Comparison of ENCODE assay signal across 1 cellular context in genomic region chr16:3003582-3004270, GRCh38.
A peak's percentile ranks its signal among the peaks of the same experiment; 100 is the strongest.
TF ChIP-seq lines count a peak whose summit lies in the region.

No MANE protein-coding gene starts in this region.

TF ChIP-seq in GM12878, 131 proteins besides CTCF, POLR2A, EP300 and RAD21 (continues in another document):
- TF ChIP-seq BACH1 (IDR thresholded peaks at IDR 0.05; ENCODE audit: borderline replicate concordance): no peak
- no peak for TF ChIP-seq PRDM15 (CRISPR knock-in tag; IDR thresholded peaks at IDR 0.05)
- no peak for TF ChIP-seq PAX8 (IDR thresholded peaks at IDR 0.05)
- TF ChIP-seq RAD51 (IDR thresholded peaks at IDR 0.05): no peak
- TF ChIP-seq EED (IDR thresholded peaks at IDR 0.05; ENCODE audit: low read depth): no peak
- peak; percentile 23 to 62; a peak in 1 of 4 replicates for TF ChIP-seq BHLHE40 (IDR thresholded peaks at IDR 0.05; ENCODE audit: borderline replicate concordance in 1 of 2, low read depth in 2 of 2, low read length in 1 of 2)
- TF ChIP-seq, protein P1, sequence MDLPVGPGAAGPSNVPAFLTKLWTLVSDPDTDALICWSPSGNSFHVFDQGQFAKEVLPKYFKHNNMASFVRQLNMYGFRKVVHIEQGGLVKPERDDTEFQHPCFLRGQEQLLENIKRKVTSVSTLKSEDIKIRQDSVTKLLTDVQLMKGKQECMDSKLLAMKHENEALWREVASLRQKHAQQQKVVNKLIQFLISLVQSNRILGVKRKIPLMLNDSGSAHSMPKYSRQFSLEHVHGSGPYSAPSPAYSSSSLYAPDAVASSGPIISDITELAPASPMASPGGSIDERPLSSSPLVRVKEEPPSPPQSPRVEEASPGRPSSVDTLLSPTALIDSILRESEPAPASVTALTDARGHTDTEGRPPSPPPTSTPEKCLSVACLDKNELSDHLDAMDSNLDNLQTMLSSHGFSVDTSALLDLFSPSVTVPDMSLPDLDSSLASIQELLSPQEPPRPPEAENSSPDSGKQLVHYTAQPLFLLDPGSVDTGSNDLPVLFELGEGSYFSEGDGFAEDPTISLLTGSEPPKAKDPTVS (IDR thresholded peaks at IDR 0.05; ENCODE audit: low read depth, low read length): no peak
- peak; percentile 78 for TF ChIP-seq RUNX3 (IDR thresholded peaks at IDR 0.05; ENCODE audit: low read length)
- TF ChIP-seq HDAC2 (IDR thresholded peaks at IDR 0.05): no peak
- TF ChIP-seq E4F1 (IDR thresholded peaks at IDR 0.05; ENCODE audit: borderline replicate concordance, partially characterized antibody): no peak
- TF ChIP-seq ZZZ3 (IDR thresholded peaks at IDR 0.05; ENCODE audit: control insufficient read depth, insufficient read length, low read depth): no peak
- TF ChIP-seq, protein P2, sequence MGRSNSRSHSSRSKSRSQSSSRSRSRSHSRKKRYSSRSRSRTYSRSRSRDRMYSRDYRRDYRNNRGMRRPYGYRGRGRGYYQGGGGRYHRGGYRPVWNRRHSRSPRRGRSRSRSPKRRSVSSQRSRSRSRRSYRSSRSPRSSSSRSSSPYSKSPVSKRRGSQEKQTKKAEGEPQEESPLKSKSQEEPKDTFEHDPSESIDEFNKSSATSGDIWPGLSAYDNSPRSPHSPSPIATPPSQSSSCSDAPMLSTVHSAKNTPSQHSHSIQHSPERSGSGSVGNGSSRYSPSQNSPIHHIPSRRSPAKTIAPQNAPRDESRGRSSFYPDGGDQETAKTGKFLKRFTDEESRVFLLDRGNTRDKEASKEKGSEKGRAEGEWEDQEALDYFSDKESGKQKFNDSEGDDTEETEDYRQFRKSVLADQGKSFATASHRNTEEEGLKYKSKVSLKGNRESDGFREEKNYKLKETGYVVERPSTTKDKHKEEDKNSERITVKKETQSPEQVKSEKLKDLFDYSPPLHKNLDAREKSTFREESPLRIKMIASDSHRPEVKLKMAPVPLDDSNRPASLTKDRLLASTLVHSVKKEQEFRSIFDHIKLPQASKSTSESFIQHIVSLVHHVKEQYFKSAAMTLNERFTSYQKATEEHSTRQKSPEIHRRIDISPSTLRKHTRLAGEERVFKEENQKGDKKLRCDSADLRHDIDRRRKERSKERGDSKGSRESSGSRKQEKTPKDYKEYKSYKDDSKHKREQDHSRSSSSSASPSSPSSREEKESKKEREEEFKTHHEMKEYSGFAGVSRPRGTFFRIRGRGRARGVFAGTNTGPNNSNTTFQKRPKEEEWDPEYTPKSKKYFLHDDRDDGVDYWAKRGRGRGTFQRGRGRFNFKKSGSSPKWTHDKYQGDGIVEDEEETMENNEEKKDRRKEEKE (IDR thresholded peaks at IDR 0.05): no peak
- TF ChIP-seq KDM1A (IDR thresholded peaks at IDR 0.05; ENCODE audit: borderline replicate concordance): no peak
- peak; percentile 77 for TF ChIP-seq RFX5 (IDR thresholded peaks at IDR 0.05; ENCODE audit: low read depth, low read length)
- no peak for TF ChIP-seq CHD1 (IDR thresholded peaks at IDR 0.05; ENCODE audit: low read depth, low read length)
- no peak for TF ChIP-seq NR2C1 (IDR thresholded peaks at IDR 0.05)
- TF ChIP-seq DPF2 (IDR thresholded peaks at IDR 0.05): peak; percentile 72
- peak; percentile 93 for TF ChIP-seq CHD2 (IDR thresholded peaks at IDR 0.05; ENCODE audit: borderline replicate concordance, low read depth, low read length)
- TF ChIP-seq FOXK2 (IDR thresholded peaks at IDR 0.05): no peak
- TF ChIP-seq ZBED1 (IDR thresholded peaks at IDR 0.05; ENCODE audit: borderline replicate concordance): no peak
- no peak for TF ChIP-seq ATF7 (IDR thresholded peaks at IDR 0.05; ENCODE audit: low read depth)
- TF ChIP-seq SKIL (IDR thresholded peaks at IDR 0.05; ENCODE audit: low read depth, poor library complexity, severe bottlenecking): no peak
- TF ChIP-seq RBBP5 (conservative IDR thresholded peaks at IDR 0.05): no peak
- TF ChIP-seq ESRRA (IDR thresholded peaks at IDR 0.05; ENCODE audit: low read length): no peak
- no peak for TF ChIP-seq IRF4 (IDR thresholded peaks at IDR 0.05; ENCODE audit: low read depth, low read length)
- TF ChIP-seq E2F4 (IDR thresholded peaks at IDR 0.05; ENCODE audit: low read depth, low read length): 0 out of 2 replicates have a peak, but pooled peaks have one; percentile 51
- TF ChIP-seq SPI1 (IDR thresholded peaks at IDR 0.05; ENCODE audit: borderline replicate concordance, insufficient read depth, low read depth, low read length): no peak
- no peak for TF ChIP-seq SUPT20H (IDR thresholded peaks at IDR 0.05; ENCODE audit: borderline replicate concordance, control insufficient read depth, low read depth, low read length)
- TF ChIP-seq KLF5 (IDR thresholded peaks at IDR 0.05; ENCODE audit: partially characterized antibody): no peak
- no peak for TF ChIP-seq SMAD1 (IDR thresholded peaks at IDR 0.05; ENCODE audit: low read depth, partially characterized antibody)
- peak; percentile 57; the same call in 1 of the 2 replicates for TF ChIP-seq PAX5 (IDR thresholded peaks at IDR 0.05; ENCODE audit: borderline replicate concordance, low read depth, low read length)
- TF ChIP-seq ZNF217 (IDR thresholded peaks at IDR 0.05): no peak
- TF ChIP-seq REST (IDR thresholded peaks at IDR 0.05; ENCODE audit: low read depth, low read length): no peak
- no peak for TF ChIP-seq STAT3 (IDR thresholded peaks at IDR 0.05; ENCODE audit: low read depth, low read length)
- no peak for TF ChIP-seq ETV6 (conservative IDR thresholded peaks at IDR 0.05 in 1 of 2, IDR thresholded peaks at IDR 0.05 in 1 of 2; ENCODE audit: borderline replicate concordance in 1 of 2, low read depth in 1 of 2)
- TF ChIP-seq POLR2AphosphoS2 (IDR thresholded peaks at IDR 0.05; ENCODE audit: low read depth, low read length): no peak
- no peak for TF ChIP-seq SMAD5 (IDR thresholded peaks at IDR 0.05; ENCODE audit: low read depth)
- no peak for TF ChIP-seq MEF2B (IDR thresholded peaks at IDR 0.05; ENCODE audit: partially characterized antibody, poor library complexity, severe bottlenecking)
- TF ChIP-seq RCOR1 (conservative IDR thresholded peaks at IDR 0.05; ENCODE audit: low read depth, low read length): no peak
- no peak for TF ChIP-seq ZNF622 (IDR thresholded peaks at IDR 0.05)
- TF ChIP-seq NBN (IDR thresholded peaks at IDR 0.05): 0 out of 2 replicates have a peak, but pooled peaks have one; percentile 20
- no peak for TF ChIP-seq MEF2A (IDR thresholded peaks at IDR 0.05; ENCODE audit: insufficient read depth, low read depth, low read length)
- peak; percentile 15; the same call in 1 of the 2 replicates for TF ChIP-seq YY1 (IDR thresholded peaks at IDR 0.05; ENCODE audit: low read depth, low read length)
